Comparison of ENCODE assay signal across 18 cellular contexts in the genomic region with DNA sequence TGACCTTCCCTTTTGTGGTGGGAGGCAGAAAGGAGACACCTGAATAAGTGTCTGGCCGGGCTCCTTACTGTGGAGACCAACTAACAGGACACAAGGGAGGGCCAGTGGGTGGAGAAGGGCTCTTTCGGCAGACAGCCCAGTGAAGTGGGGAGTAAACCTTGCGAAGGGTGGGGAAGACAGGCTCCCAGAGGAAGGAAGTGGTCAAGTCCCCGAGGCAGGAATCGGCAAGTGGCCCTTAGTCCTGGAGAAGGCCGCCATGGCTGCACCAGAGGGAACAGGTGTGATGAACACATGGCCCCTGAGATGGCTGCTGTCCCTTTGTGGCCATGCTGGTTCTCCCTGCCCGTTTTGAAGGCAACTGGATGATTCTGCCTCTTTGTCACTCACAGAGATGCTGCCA.
DNase-seq lines count a peak whose midpoint lies in the region; ATAC-seq and TF ChIP-seq lines count a peak whose summit lies in the region.
"Had no signal": no experiment of that assay in that cellular context is flagged by ENCODE, and none has a peak within 500 bp of the region (broad histone marks: within the 10 kb centered on the region; RNA-seq: fewer than 3 reads in every experiment).

No MANE protein-coding gene starts in this region.

- H3K4me1 Mint-ChIP-seq in Calu3 (ENCODE audit: low read depth, unreplicated experiment): no peaks in the 10 kb centered on the region

- H3K9me3 ChIP-seq in right atrium auricular region (peaks cover 0 to 8% of the 10 kb centered on the region in 2 donors), osteoblast (ENCODE audit: low read depth, low read length) (no peaks in the 10 kb centered on the region)
- H3K9me3 ChIP-seq: A549 had no signal

- peak; percentile 52 for DNase-seq in Right ventricle myocardium inferior (ENCODE audit: missing footprints)
- no peak for DNase-seq in right atrium auricular region (ENCODE audit: low spot score)
- DNase-seq in islet precursor cell: peak; percentile 43
- DNase-seq in osteoblast (ENCODE audit: insufficient read length, low spot score, missing footprints): peak; percentile 27
- DNase-seq in caudate nucleus (lab: John Stamatoyannopoulos, UW): no peak
- no peak for DNase-seq in Calu3
- DNase-seq: AML-193; CD4-positive, alpha-beta T cell; DMS153; DMS79; GF-D8; HCEC 1CT had no signal

- no peak for TF ChIP-seq CTCF in right atrium auricular region (IDR thresholded peaks at IDR 0.05)
- TF ChIP-seq CTCF in osteoblast (IDR thresholded peaks at IDR 0.05; ENCODE audit: extremely low read depth, low read depth, low read length): no peak
- TF ChIP-seq CTCF in Calu3 (IDR thresholded peaks at IDR 0.05; ENCODE audit: unreplicated experiment): no peak

- H3K27me3 ChIP-seq in right atrium auricular region: no peaks in the 10 kb centered on the region
- no peaks in the 10 kb centered on the region for H3K27me3 ChIP-seq in osteoblast (ENCODE audit: insufficient read depth, low read length)

- CTCF ChIA-PET in Calu3 (lab: Charles Lee): interaction anchor here (0.9 to 1.1 kb wide), 2 partner anchors 13 to 31 kb away, joined by 3 read pairs; no protein-coding TSS in a partner anchor

- ATAC-seq in Right ventricle myocardium inferior: no peak
- no peak for ATAC-seq in HG02571 (IDR thresholded peaks at IDR 0.05; ENCODE audit: unreplicated experiment)
- ATAC-seq: A549 had no signal

- no TSS peak for BruUV-seq in Calu3 (replicated peaks; lab: Mats Ljungman, UMichigan)

- no peak overlapping the region for H3K4me2 ChIP-seq in osteoblast (ENCODE audit: insufficient read depth, low read length)
- H3K4me2 ChIP-seq: A549 had no signal

- H3K4me3 Mint-ChIP-seq in Calu3 (ENCODE audit: low read depth, unreplicated experiment): no peak overlapping the region
- H3K4me3 Mint-ChIP-seq: CD4-positive, alpha-beta T cell had no signal

- H3K4me1 ChIP-seq in right atrium auricular region (no peaks in the 10 kb centered on the region), osteoblast (ENCODE audit: insufficient read depth, low read length) (no peaks in the 10 kb centered on the region)
- H3K4me1 ChIP-seq: A549, Caco-2 had no signal

- no peaks in the 10 kb centered on the region for H3K9me3 Mint-ChIP-seq in Calu3 (ENCODE audit: low read depth, unreplicated experiment)
- H3K9me3 Mint-ChIP-seq: CD4-positive, alpha-beta T cell had no signal

- intact Hi-C loops in Right ventricle myocardium inferior (cut with DNase I) (no loop called here), Calu3 (cut with micrococcal nuclease; ENCODE audit: unreplicated experiment) (no loop called here)

- no peaks in the 10 kb centered on the region for H4K20me1 ChIP-seq in osteoblast (ENCODE audit: insufficient read depth, low read length)

- H2AFZ ChIP-seq in osteoblast (ENCODE audit: low read length): no peak overlapping the region

- H3K79me2 ChIP-seq in osteoblast (ENCODE audit: insufficient read depth, low read length): no peaks in the 10 kb centered on the region

- H3K4me3 ChIP-seq in right atrium auricular region (no peak overlapping the region), osteoblast (ENCODE audit: insufficient read depth, low read length) (no peak overlapping the region)
- H3K4me3 ChIP-seq: A549 had no signal

- H3K27ac Mint-ChIP-seq in Calu3 (ENCODE audit: unreplicated experiment): no peak overlapping the region
- H3K27ac Mint-ChIP-seq: CD4-positive, alpha-beta T cell had no signal

- H3K27ac ChIP-seq in right atrium auricular region: no peak overlapping the region
- no peak overlapping the region for H3K27ac ChIP-seq in osteoblast (ENCODE audit: low read depth, low read length)
- H3K27ac ChIP-seq in caudate nucleus (ENCODE audit: low read depth, low read length): no peak overlapping the region
- H3K27ac ChIP-seq: 22Rv1, C4-2B, HL-60 had no signal

- no peaks in the 10 kb centered on the region for H3K27me3 Mint-ChIP-seq in Calu3 (ENCODE audit: unreplicated experiment)
- H3K27me3 Mint-ChIP-seq: CD4-positive, alpha-beta T cell had no signal

- no peaks in the 10 kb centered on the region for H3K36me3 ChIP-seq in right atrium auricular region
- H3K36me3 ChIP-seq in osteoblast (ENCODE audit: insufficient read depth, low read length): no peaks in the 10 kb centered on the region

- no peaks in the 10 kb centered on the region for H3K36me3 Mint-ChIP-seq in Calu3 (ENCODE audit: insufficient read depth, unreplicated experiment)

Comparison
In these comparisons a context has a peak if more than half of its experiments do, and no peak if none do; other contexts are left out.
1. DNase-seq: peak in Right ventricle myocardium inferior (single experiment), islet precursor cell (single experiment) and osteoblast (single experiment); none in right atrium auricular region (single experiment), caudate nucleus (0 of 61) and Calu3 (single experiment).